16 cellular contexts compared by ENCODE assay signal in genomic region chr10:19889279-19889678, GRCh38.
"Had no signal": no experiment of that assay in that cellular context is flagged by ENCODE, and none has a peak within 500 bp of the region (broad histone marks: within the 10 kb centered on the region; RNA-seq: fewer than 3 reads in every experiment).

No MANE protein-coding gene starts in this region.

- H3K27me3 Mint-ChIP-seq: activated naive CD8-positive, alpha-beta T cell treated with anti-CD3 and anti-CD28 coated beads, Interleukin-2, amount 10 ng/mL, durations not matched to agents 7 days and 5 days; stimulated activated naive CD8-positive, alpha-beta T cell treated with anti-CD3 and anti-CD28 coated beads, Interleukin-15, amount 100 ng/mL, for 72 hours had no signal

- ATAC-seq: activated CD8-positive, alpha-beta T cell treated with anti-CD3 and anti-CD28 coated beads, Interleukin-2, amount 10 ng/mL, durations not matched to agents 7 days and 5 days; heart left ventricle; stimulated activated naive CD8-positive, alpha-beta T cell treated with anti-CD3 and anti-CD28 coated beads, Interleukin-15, amount 100 ng/mL, for 72 hours had no signal

- H3K36me3 Mint-ChIP-seq: activated naive CD8-positive, alpha-beta T cell treated with anti-CD3 and anti-CD28 coated beads, Interleukin-2, amount 10 ng/mL, durations not matched to agents 7 days and 5 days had no signal

- FAIRE-seq: frontal cortex, kidney had no signal

- H3K4me3 Mint-ChIP-seq: activated CD8-positive, alpha-beta T cell treated with anti-CD3 and anti-CD28 coated beads, Interleukin-2, amount 10 ng/mL, durations not matched to agents 7 days and 5 days; activated naive CD8-positive, alpha-beta T cell treated with anti-CD3 and anti-CD28 coated beads, Interleukin-2, amount 10 ng/mL, durations not matched to agents 7 days and 5 days; nephron progenitor cell; stimulated activated naive CD8-positive, alpha-beta T cell treated with anti-CD3 and anti-CD28 coated beads, Interleukin-15, amount 100 ng/mL, for 72 hours had no signal

- DNase-seq: activated CD4-positive, alpha-beta T cell treated with anti-CD3 and anti-CD28 coated beads for 4 hours; activated CD8-positive, alpha-beta memory T cell treated with anti-CD3 and anti-CD28 coated beads, Interleukin-2, amount 50 U/mL, for 48 hours; activated CD8-positive, alpha-beta T cell treated with anti-CD3 and anti-CD28 coated beads, Interleukin-2, amount 10 ng/mL, durations not matched to agents 7 days and 5 days; activated naive CD8-positive, alpha-beta T cell treated with anti-CD3 and anti-CD28 coated beads, Interleukin-2, amount 10 ng/mL, durations not matched to agents 7 days and 5 days; caudate nucleus; colonic mucosa; effector CD4-positive, alpha-beta T cell; heart left ventricle; kidney; nephron progenitor cell; stimulated activated CD4-positive, alpha-beta T cell treated with anti-CD3 and anti-CD28 coated beads, Interleukin-4, amount 100 ng/mL, for 4 hours; stimulated activated naive CD8-positive, alpha-beta T cell treated with anti-CD3 and anti-CD28 coated beads, Interleukin-15, amount 100 ng/mL, for 72 hours; T-helper 1 cell; testis; WERI-Rb-1 had no signal

- H3K4me1 Mint-ChIP-seq: activated naive CD8-positive, alpha-beta T cell treated with anti-CD3 and anti-CD28 coated beads, Interleukin-2, amount 10 ng/mL, durations not matched to agents 7 days and 5 days; stimulated activated naive CD8-positive, alpha-beta T cell treated with anti-CD3 and anti-CD28 coated beads, Interleukin-15, amount 100 ng/mL, for 72 hours had no signal

- H3K27ac Mint-ChIP-seq: activated CD8-positive, alpha-beta T cell treated with anti-CD3 and anti-CD28 coated beads, Interleukin-2, amount 10 ng/mL, durations not matched to agents 7 days and 5 days; activated naive CD8-positive, alpha-beta T cell treated with anti-CD3 and anti-CD28 coated beads, Interleukin-2, amount 10 ng/mL, durations not matched to agents 7 days and 5 days; stimulated activated naive CD8-positive, alpha-beta T cell treated with anti-CD3 and anti-CD28 coated beads, Interleukin-15, amount 100 ng/mL, for 72 hours had no signal
